Comparison of ENCODE assay signal across 32 cellular contexts in the genomic region with DNA sequence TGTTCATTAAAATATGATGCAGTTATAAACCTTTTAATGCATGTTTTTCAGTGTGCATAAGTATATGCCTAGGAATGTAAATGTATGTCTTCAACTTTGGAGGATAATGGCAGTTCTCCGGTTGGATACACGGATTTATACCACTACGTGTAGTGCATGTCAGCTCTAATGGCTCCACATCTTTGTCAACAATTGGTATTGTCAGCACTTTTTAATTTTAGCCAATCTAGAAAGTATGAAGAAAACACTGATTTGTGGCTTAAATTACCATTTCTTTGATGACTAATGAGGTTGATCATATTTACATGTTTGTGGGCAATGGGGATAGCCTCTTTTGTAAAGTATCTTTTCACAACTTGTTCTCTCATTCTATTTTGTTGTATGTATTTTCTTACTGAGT. TPM values are rescaled to one million over a fixed set of nuclear protein-coding genes. Genes with fewer than 3 reads are reported as not detected.
"Had no signal": no experiment of that assay in that cellular context is flagged by ENCODE, and none has a peak within 500 bp of the region (broad histone marks: within the 10 kb centered on the region; RNA-seq: fewer than 3 reads in every experiment).

No MANE protein-coding gene starts in this region.

- ATAC-seq: activated naive CD4-positive, alpha-beta T cell treated with anti-CD3 and anti-CD28 coated beads, Interleukin-2, amount 50 U/mL, for 72 hours; activated naive CD8-positive, alpha-beta T cell treated with anti-CD3 and anti-CD28 coated beads, Interleukin-2, amount 50 U/mL, for 24 hours; activated T-cell treated with anti-CD3 and anti-CD28 coated beads, Interleukin-2, amount 50 U/mL, for 4 hours; activated T-cell treated with anti-CD3 and anti-CD28 coated beads, Interleukin-2, amount 50 U/mL, for 72 hours; activated T-helper 17 cell treated with anti-CD3 and anti-CD28 coated beads, Interleukin-2, amount 50 U/mL, for 72 hours; body of pancreas had no signal

- H3K27me3 ChIP-seq: ascending aorta, body of pancreas, brain microvascular endothelial cell, breast epithelium, cardiac muscle cell had no signal

- H3K4me1 ChIP-seq: adrenal gland, ascending aorta, body of pancreas, breast epithelium had no signal

- DNase-seq: activated effector memory CD4-positive, alpha-beta T cell treated with anti-CD3 and anti-CD28 coated beads, Interleukin-2, amount 50 U/mL, for 16 hours; activated effector memory CD4-positive, alpha-beta T cell treated with Interleukin-2 at 50 U/mL for 16 hours; activated gamma-delta T cell; activated gamma-delta T cell treated with Interleukin-2 at 50 U/mL for 16 hours; activated naive CD4-positive, alpha-beta T cell; activated naive CD4-positive, alpha-beta T cell treated with anti-CD3 and anti-CD28 coated beads for 36 hours; activated naive CD4-positive, alpha-beta T cell treated with anti-CD3 and anti-CD28 coated beads, Interleukin-2, amount 10 ng/mL, durations not matched to agents 7 days and 5 days; activated naive CD4-positive, alpha-beta T cell treated with anti-CD3 and anti-CD28 coated beads, Interleukin-2, amount 50 U/mL, for 16 hours; activated naive CD4-positive, alpha-beta T cell treated with Interleukin-2 at 50 U/mL for 16 hours; activated naive CD8-positive, alpha-beta T cell treated with anti-CD3 and anti-CD28 coated beads for 36 hours; activated naive CD8-positive, alpha-beta T cell treated with anti-CD3 and anti-CD28 coated beads, Interleukin-2, amount 10 ng/mL, durations not matched to agents 7 days and 5 days; activated naive CD8-positive, alpha-beta T cell treated with anti-CD3 and anti-CD28 coated beads, Interleukin-2, amount 50 U/mL, for 24 hours; activated T-cell treated with anti-CD3 and anti-CD28 coated beads, Interleukin-2, amount 50 U/mL, for 4 hours; activated T-cell treated with anti-CD3 and anti-CD28 coated beads, Interleukin-2, amount 50 U/mL, for 48 hours; activated T-cell treated with anti-CD3 and anti-CD28 coated beads, Interleukin-2, amount 50 U/mL, for 72 hours; adrenal gland; amniotic stem cell; amygdala; anterior cingulate cortex; aorta; body of pancreas; brain microvascular endothelial cell; caudate nucleus; central memory CD4-positive, alpha-beta T cell; cerebellar nuclear complex had no signal

- H3K9me3 ChIP-seq: adrenal gland, body of pancreas, breast epithelium had no signal

- H3K4me3 ChIP-seq: adrenal gland, ascending aorta, body of pancreas, breast epithelium, cardiac muscle cell had no signal

- H3K36me3 ChIP-seq: adrenal gland, ascending aorta, brain microvascular endothelial cell, breast epithelium, cardiac muscle cell had no signal

- FAIRE-seq: astrocyte, bronchial epithelial cell had no signal

- H3K27ac ChIP-seq: adrenal gland, ascending aorta, body of pancreas, brain microvascular endothelial cell, breast epithelium, cardiac muscle cell had no signal

RNA-seq across cellular contexts. Expression of a gene that starts 10.9 kb away (rescaled TPM):
- total RNA-seq: activated naive CD8-positive, alpha-beta T cell treated with anti-CD3 and anti-CD28 coated beads for 36 hours had no signal
